Comparison of ENCODE assay signal across 2 cellular contexts in genomic region chr22:20230777-20231420, GRCh38.
A peak's percentile ranks its signal among the peaks of the same experiment; 100 is the strongest.
TF ChIP-seq lines count a peak whose summit lies in the region.

No MANE protein-coding gene starts in this region.

TF ChIP-seq in HEK293, 187 proteins besides CTCF, POLR2A, EP300 and RAD21:
- TF ChIP-seq ZNF518A (tag by site-specific recombination; conservative IDR thresholded peaks at IDR 0.05; ENCODE audit: low read depth), result no peak
- TF ChIP-seq GLIS2 (tag by site-specific recombination; IDR thresholded peaks at IDR 0.05), result peak; percentile 30; the same call in 1 of the 2 replicates
- no peak for TF ChIP-seq ZNF571 (tag by site-specific recombination; IDR thresholded peaks at IDR 0.05)
- TF ChIP-seq GLIS1 (tag by site-specific recombination; IDR thresholded peaks at IDR 0.05), result peak; percentile 87
- TF ChIP-seq ZNF324 (tag by site-specific recombination; IDR thresholded peaks at IDR 0.05), result no peak
- no peak for TF ChIP-seq ZNF580 (tag by site-specific recombination; IDR thresholded peaks at IDR 0.05)
- TF ChIP-seq YY2 (tag by site-specific recombination; IDR thresholded peaks at IDR 0.05), result no peak
- TF ChIP-seq ZNF677 (tag by site-specific recombination; IDR thresholded peaks at IDR 0.05), result no peak
- no peak for TF ChIP-seq ZNF514 (tag by site-specific recombination; IDR thresholded peaks at IDR 0.05)
- TF ChIP-seq ZNF280C (tag by site-specific recombination; IDR thresholded peaks at IDR 0.05), result no peak
- no peak for TF ChIP-seq ZSCAN18 (tag by site-specific recombination; IDR thresholded peaks at IDR 0.05)
- TF ChIP-seq EGR2 (tag by site-specific recombination; IDR thresholded peaks at IDR 0.05; ENCODE audit: low read depth), result peak; percentile 42; the same call in 1 of the 2 replicates
- no peak for TF ChIP-seq ZNF777 (tag by site-specific recombination; IDR thresholded peaks at IDR 0.05; ENCODE audit: borderline replicate concordance)
- TF ChIP-seq ZFHX2 (tag by site-specific recombination; conservative IDR thresholded peaks at IDR 0.05), result peak; percentile 24; the same call in 1 of the 2 replicates

TF ChIP-seq in K562, 482 proteins besides CTCF, POLR2A, EP300 and RAD21:
- no peak for TF ChIP-seq CHAMP1 (IDR thresholded peaks at IDR 0.05)
- no peak for TF ChIP-seq SNRNP70 (optimal IDR thresholded peaks at IDR 0.05; ENCODE audit: low read depth, low read length)
- TF ChIP-seq SETDB1 (IDR thresholded peaks at IDR 0.05; ENCODE audit: low read length), result peak; percentile 21
- no peak for TF ChIP-seq RBM15 (IDR thresholded peaks at IDR 0.05; ENCODE audit: insufficient read depth, low read length)
- TF ChIP-seq MYC (IDR thresholded peaks at IDR 0.05; ENCODE audit: low read depth, low read length), result no peak
- TF ChIP-seq MYC (CRISPR knock-in tag; IDR thresholded peaks at IDR 0.05; ENCODE audit: borderline replicate concordance, low read depth), result 0 out of 2 replicates have a peak, but pooled peaks have one; percentile 17
- no peak for TF ChIP-seq ZNF561 (CRISPR knock-in tag; conservative IDR thresholded peaks at IDR 0.05)
- TF ChIP-seq TAF7 (tag; IDR thresholded peaks at IDR 0.05), result no peak
- TF ChIP-seq FOXA3 (CRISPR knock-in tag; conservative IDR thresholded peaks at IDR 0.05 in 1 of 2, IDR thresholded peaks at IDR 0.05 in 1 of 2), result peak in 1 of 2 experiments; percentile 81; a peak in 1 of 4 replicates
- TF ChIP-seq TEAD4 (IDR thresholded peaks at IDR 0.05; ENCODE audit: low read length), result no peak
- TF ChIP-seq TEAD4 (CRISPR knock-in tag; IDR thresholded peaks at IDR 0.05; ENCODE audit: borderline replicate concordance), result 0 out of 2 replicates have a peak, but pooled peaks have one; percentile 64
- TF ChIP-seq ARID4B (CRISPR knock-in tag; IDR thresholded peaks at IDR 0.05), result peak; percentile 55
- TF ChIP-seq ZFP1 (CRISPR knock-in tag; IDR thresholded peaks at IDR 0.05), result no peak
- TF ChIP-seq CEBPG (CRISPR knock-in tag; IDR thresholded peaks at IDR 0.05), result peak; percentile 58
- TF ChIP-seq CEBPG (tag; conservative IDR thresholded peaks at IDR 0.05 in 1 of 2, IDR thresholded peaks at IDR 0.05 in 1 of 2), result no peak
- peak; percentile 78; the same call in 1 of the 2 replicates for TF ChIP-seq FOXP1 (CRISPR knock-in tag; IDR thresholded peaks at IDR 0.05)
- TF ChIP-seq ZNF184 (CRISPR knock-in tag; IDR thresholded peaks at IDR 0.05), result peak; percentile 9; the same call in 1 of the 2 replicates
- TF ChIP-seq CAMTA2 (CRISPR knock-in tag; conservative IDR thresholded peaks at IDR 0.05), result 0 out of 2 replicates have a peak, but pooled peaks have one; percentile 58
- peak; percentile 35; the same call in 1 of the 2 replicates for TF ChIP-seq USF1 (CRISPR knock-in tag; IDR thresholded peaks at IDR 0.05)
- TF ChIP-seq MAX (CRISPR knock-in tag; IDR thresholded peaks at IDR 0.05), result peak; percentile 52
- peak; percentile 57; the same call in 1 of the 2 replicates for TF ChIP-seq ZNF143 (CRISPR knock-in tag; IDR thresholded peaks at IDR 0.05)
- TF ChIP-seq FOXA1 (IDR thresholded peaks at IDR 0.05; ENCODE audit: borderline replicate concordance), result no peak
- peak in 1 of 2 experiments; percentile 66; a peak in 1 of 4 replicates for TF ChIP-seq TEAD1 (CRISPR knock-in tag; IDR thresholded peaks at IDR 0.05)
- TF ChIP-seq PHF8 (IDR thresholded peaks at IDR 0.05; ENCODE audit: borderline replicate concordance, low read length), result 0 out of 2 replicates have a peak, but pooled peaks have one; percentile 3
- TF ChIP-seq MAFK (IDR thresholded peaks at IDR 0.05; ENCODE audit: low read length), result 0 out of 2 replicates have a peak, but pooled peaks have one; percentile 6
TF ChIP-seq in K562: peak in this region for 15.
